8 cellular contexts compared by ENCODE assay signal in the genomic region with DNA sequence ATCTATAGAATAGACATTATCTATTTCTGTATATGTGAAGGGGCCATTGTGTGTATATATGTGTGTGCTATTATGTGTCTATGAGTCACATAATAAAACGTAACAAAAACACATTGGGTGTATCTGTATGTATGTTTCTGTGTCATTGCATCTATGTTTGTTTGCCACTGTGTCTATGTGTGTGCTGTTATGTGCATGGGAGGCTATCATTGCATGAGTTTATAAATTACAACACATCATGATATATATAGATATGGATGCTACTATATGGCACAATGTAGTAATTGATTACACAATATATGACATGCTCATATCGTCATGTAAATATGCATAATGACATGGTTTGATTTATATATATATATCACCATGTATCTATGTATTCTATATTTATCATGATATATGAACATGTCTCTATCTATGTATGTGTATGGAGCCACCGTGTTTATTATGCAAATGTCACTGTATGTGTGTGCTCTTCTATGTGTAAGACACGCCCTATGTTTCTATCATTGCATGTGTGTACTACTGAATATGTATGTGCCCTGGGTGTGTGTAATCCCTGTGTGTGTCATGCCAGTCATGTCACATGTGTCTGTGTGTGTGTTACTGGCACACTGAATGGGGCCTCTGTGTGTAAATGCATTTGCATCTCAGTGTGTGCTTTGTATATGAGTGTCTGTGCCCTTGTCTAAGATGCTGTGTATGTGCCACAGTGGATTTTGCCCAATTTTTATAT. TPM values are rescaled to one million over a fixed set of nuclear protein-coding genes. Genes with fewer than 3 reads are reported as not detected.
DNase-seq lines count a peak whose midpoint lies in the region; ATAC-seq and TF ChIP-seq lines count a peak whose summit lies in the region.

No MANE protein-coding gene starts in this region.

- peaks cover 29% of the 10 kb centered on the region for H3F3A ChIP-seq in Loucy (ENCODE audit: low read depth)

- H3K9ac ChIP-seq in Loucy (ENCODE audit: low read depth, low read length, poor library complexity, severe bottlenecking) = peak overlapping the region; percentile 99

- intact Hi-C loops in CD4-positive, alpha-beta T cell (cut with DNase I, micrococcal nuclease) = loop anchor here (1.0 to 10.0 kb wide), 9 partner anchors 9 to 1245 kb away; a partner anchor contains a TSS

- no peaks in the 10 kb centered on the region for H3K9me2 ChIP-seq in Loucy (replicated peaks; ENCODE audit: low read depth, low read length)

- H3K4me1 Mint-ChIP-seq in CD4-positive, alpha-beta T cell (ENCODE audit: low read depth) = peaks cover 59% of the 10 kb centered on the region
- no peaks in the 10 kb centered on the region for H3K4me1 Mint-ChIP-seq in chondrocyte (ENCODE audit: low read depth)

- peak overlapping the region; percentile 84 for H3K27ac Mint-ChIP-seq in CD4-positive, alpha-beta T cell
- H3K27ac Mint-ChIP-seq in activated naive CD4-positive, alpha-beta T cell treated with anti-CD3 and anti-CD28 coated beads, Interleukin-2, amount 50 U/mL, for 72 hours = peak overlapping the region; percentile 100
- no peak overlapping the region for H3K27ac Mint-ChIP-seq in chondrocyte (ENCODE audit: unreplicated experiment)

- peak; percentile 22 for ATAC-seq in CD4-positive, alpha-beta T cell (ENCODE audit: poor library complexity)
- ATAC-seq in GM21717 (IDR thresholded peaks at IDR 0.05; ENCODE audit: unreplicated experiment) = peak; percentile 13
- peak; percentile 30 to 37 for ATAC-seq in activated naive CD4-positive, alpha-beta T cell treated with anti-CD3 and anti-CD28 coated beads, Interleukin-2, amount 50 U/mL, for 72 hours
- ATAC-seq in stimulated activated naive CD8-positive, alpha-beta T cell treated with anti-CD3 and anti-CD28 coated beads, Interleukin-15, Interleukin-2, amounts not matched to agents 100 U/mL and 50 U/mL, for 24 hours = peak; percentile 36

- CTCF ChIA-PET in CD4-positive, alpha-beta T cell (lab: Charles Lee) = interaction anchor here (1.1 to 7.9 kb wide), 4 partner anchors 11 to 88 kb away, joined by 5 to 59 read pairs (median 26); a partner anchor contains a TSS

- peak overlapping the region; percentile 90 for H3K4me3 Mint-ChIP-seq in CD4-positive, alpha-beta T cell
- no peak overlapping the region for H3K4me3 Mint-ChIP-seq in chondrocyte (ENCODE audit: unreplicated experiment)

- no peaks in the 10 kb centered on the region for H3K27me3 ChIP-seq in CD4-positive, alpha-beta T cell (ENCODE audit: control insufficient read depth, insufficient read depth, low read length)
- H3K27me3 ChIP-seq in Loucy (ENCODE audit: insufficient read depth, low read length, poor library complexity, severe bottlenecking) = peaks cover 24% of the 10 kb centered on the region

- no peaks in the 10 kb centered on the region for H3K9me3 Mint-ChIP-seq in CD4-positive, alpha-beta T cell
- no peaks in the 10 kb centered on the region for H3K9me3 Mint-ChIP-seq in activated naive CD4-positive, alpha-beta T cell treated with anti-CD3 and anti-CD28 coated beads, Interleukin-2, amount 50 U/mL, for 72 hours
- H3K9me3 Mint-ChIP-seq in chondrocyte (ENCODE audit: low read depth) = no peaks in the 10 kb centered on the region

- H3K36me3 Mint-ChIP-seq in CD4-positive, alpha-beta T cell (ENCODE audit: low read depth) = peaks cover 47% of the 10 kb centered on the region
- H3K36me3 Mint-ChIP-seq in activated naive CD4-positive, alpha-beta T cell treated with anti-CD3 and anti-CD28 coated beads, Interleukin-2, amount 50 U/mL, for 72 hours = peaks cover 44 to 57% of the 10 kb centered on the region in 2 donors
- no peaks in the 10 kb centered on the region for H3K36me3 Mint-ChIP-seq in chondrocyte (ENCODE audit: low read depth)

- peak in 4 of 10 experiments; percentile 26 to 39 (median 30) for DNase-seq in CD4-positive, alpha-beta T cell
- no peak for DNase-seq in activated naive CD4-positive, alpha-beta T cell treated with anti-CD3 and anti-CD28 coated beads, Interleukin-2, amount 50 U/mL, for 72 hours (ENCODE audit: low spot score in 2 of 2)
- peak; percentile 70 for DNase-seq in stimulated activated naive CD8-positive, alpha-beta T cell treated with anti-CD3 and anti-CD28 coated beads, Interleukin-15, Interleukin-2, amounts not matched to agents 100 U/mL and 50 U/mL, for 24 hours
- no peak for DNase-seq in DMS79 treated with DMSO at 0.1 percent for 48 hours (lab: John Stamatoyannopoulos, UW)
- DNase-seq in chondrocyte (ENCODE audit: low spot score) = no peak
- DNase-seq in MV-4-11 (lab: John Stamatoyannopoulos, UW) = no peak

- H3K4me3 ChIP-seq in Loucy (ENCODE audit: low read length, poor library complexity, severe bottlenecking) = peak overlapping the region; percentile 99

- H3K4me1 ChIP-seq in Loucy (ENCODE audit: insufficient read depth, low read length, poor library complexity, severe bottlenecking) = peaks cover 44% of the 10 kb centered on the region

- no peaks in the 10 kb centered on the region for H3K27me3 Mint-ChIP-seq in CD4-positive, alpha-beta T cell
- H3K27me3 Mint-ChIP-seq in chondrocyte (ENCODE audit: low read depth) = peaks cover 7% of the 10 kb centered on the region

- no peak overlapping the region for H2AFZ ChIP-seq in Loucy (ENCODE audit: low read length)

- peaks cover 95% of the 10 kb centered on the region for H3K79me2 ChIP-seq in Loucy (ENCODE audit: insufficient read depth, low read length)

- POLR2A ChIA-PET in CD4-positive, alpha-beta T cell (lab: Charles Lee) = interaction anchor here (0.9 to 22.3 kb wide), 4 partner anchors 6 to 88 kb away, joined by 3 to 1359 read pairs (median 934); a partner anchor contains a TSS

- peak overlapping the region; percentile 98 for H3K27ac ChIP-seq in CD4-positive, alpha-beta T cell (ENCODE audit: low read depth, low read length)

- TF ChIP-seq CTCF in CD4-positive, alpha-beta T cell (IDR thresholded peaks at IDR 0.05) = no peak
- no peak for TF ChIP-seq CTCF in Loucy (conservative IDR thresholded peaks at IDR 0.05; ENCODE audit: low read length)
- TF ChIP-seq CTCF in chondrocyte (IDR thresholded peaks at IDR 0.05) = no peak

- H3K36me3 ChIP-seq in Loucy (ENCODE audit: insufficient read depth, low read length) = peaks cover 42% of the 10 kb centered on the region

- H3K4me2 ChIP-seq in Loucy (ENCODE audit: low read depth, low read length, poor library complexity, severe bottlenecking) = peak overlapping the region; percentile 90

- H3K9me3 ChIP-seq in CD4-positive, alpha-beta T cell (ENCODE audit: control insufficient read depth, low read length) = no peaks in the 10 kb centered on the region
- no peaks in the 10 kb centered on the region for H3K9me3 ChIP-seq in Loucy (ENCODE audit: insufficient read depth, low read depth, low read length)

- H4K20me1 ChIP-seq in Loucy (ENCODE audit: insufficient read depth, low read length, poor library complexity, severe bottlenecking) = peaks cover 69% of the 10 kb centered on the region

RNA-seq across cellular contexts. Expression of a gene that starts 1.4 kb away (rescaled TPM):
- 10 to 100 TPM; 17.8 to 19.5 TPM for total RNA-seq in CD4-positive, alpha-beta T cell
- total RNA-seq in activated naive CD4-positive, alpha-beta T cell treated with anti-CD3 and anti-CD28 coated beads, Interleukin-2, amount 50 U/mL, for 72 hours = 100 to 1,000 TPM in 1 of 2 donors, 10 to 100 TPM in 1; 19.2 to 123 TPM
- total RNA-seq in chondrocyte = 1.3 to 2.0 TPM in 2 of 3 replicates, not detected in the other

RNA-seq across cellular contexts. Expression of a gene that starts 22.0 kb away (rescaled TPM):
- 10 to 100 TPM; 46.5 to 47.0 TPM for total RNA-seq in CD4-positive, alpha-beta T cell
- total RNA-seq in activated naive CD4-positive, alpha-beta T cell treated with anti-CD3 and anti-CD28 coated beads, Interleukin-2, amount 50 U/mL, for 72 hours = 100 to 1,000 TPM; 105 to 141 TPM
- 57.4 to 71.8 TPM (median 62.9 TPM) in 3 replicates for total RNA-seq in chondrocyte

RNA-seq across cellular contexts. Expression of a gene that starts 49.2 kb away (rescaled TPM):
- total RNA-seq in CD4-positive, alpha-beta T cell = under 1 TPM in 1 of 2 experiments, not detected in 1; 0.77 TPM
- total RNA-seq in activated naive CD4-positive, alpha-beta T cell treated with anti-CD3 and anti-CD28 coated beads, Interleukin-2, amount 50 U/mL, for 72 hours = not detected
- total RNA-seq in chondrocyte = not detected in 3 replicates
